17 cellular contexts compared by ENCODE assay signal in the genomic region with DNA sequence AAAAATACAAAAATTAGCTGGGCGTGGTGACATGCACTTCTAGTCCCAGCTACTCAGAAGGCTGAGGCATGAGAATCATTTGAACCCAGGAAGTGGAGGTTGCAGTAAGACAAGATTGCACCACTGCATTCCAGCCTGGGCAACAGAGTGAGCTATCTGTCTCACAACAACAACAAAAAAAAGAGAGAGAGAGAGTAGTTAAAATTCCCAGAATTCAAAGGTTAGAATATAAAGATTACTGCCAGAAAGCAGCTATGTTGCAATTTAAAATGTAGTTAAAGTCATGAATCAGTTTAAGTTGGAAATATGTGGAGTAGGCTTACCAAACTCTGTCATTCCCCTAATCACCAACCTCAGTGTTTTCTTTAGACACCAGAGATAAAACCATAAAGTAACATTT. TPM values are rescaled to one million over a fixed set of nuclear protein-coding genes. Genes with fewer than 3 reads are reported as not detected.
DNase-seq lines count a peak whose midpoint lies in the region; ATAC-seq, FAIRE-seq and TF ChIP-seq lines count a peak whose summit lies in the region.
"Had no signal": no experiment of that assay in that cellular context is flagged by ENCODE, and none has a peak within 500 bp of the region (broad histone marks: within the 10 kb centered on the region; RNA-seq: fewer than 3 reads in every experiment).

No MANE protein-coding gene starts in this region.

- TF ChIP-seq EP300 in upper lobe of left lung (IDR thresholded peaks at IDR 0.05) = no peak

- H3K36me3 ChIP-seq in right lobe of liver (peaks cover 0 to 8% (median 0%) of the 10 kb centered on the region in 4 donors), upper lobe of left lung (peaks cover 0 to 9% (median 5%) of the 10 kb centered on the region in 4 donors)
- H3K36me3 ChIP-seq: uterus, WERI-Rb-1 had no signal

- peak in 3 of 4 donors; percentile 53 to 88 (median 70) for ATAC-seq in right lobe of liver
- no peak for ATAC-seq in upper lobe of left lung (ENCODE audit: low FRiP score in 2 of 2)

- DNase-seq in AG10803 (ENCODE audit: low read depth) (peak; percentile 93), M059J (ENCODE audit: low read depth) (peak; percentile 30), choroid plexus epithelial cell (ENCODE audit: low read depth) (peak; percentile 92), right lobe of liver (peak in 1 of 3 donors; percentile 31), HuH-7 (ENCODE audit: low spot score) (no peak), RCC 7860 (ENCODE audit: low spot score) (no peak), upper lobe of left lung (no peak), NCI-H748 (lab: John Stamatoyannopoulos, UW; ENCODE audit: unreplicated experiment) (no peak)
- DNase-seq: activated naive CD4-positive, alpha-beta T cell treated with Interleukin-2 at 50 U/mL for 16 hours; MM.1S; stimulated activated CD4-positive, alpha-beta T cell treated with anti-CD3 and anti-CD28 coated beads, Interleukin-4, amount 100 ng/mL, for 4 hours; stimulated activated naive CD4-positive, alpha-beta T cell; uterus; WERI-Rb-1 had no signal

- TF ChIP-seq CTCF in AG10803 (conservative IDR thresholded peaks at IDR 0.05; ENCODE audit: low read length) (no peak), choroid plexus epithelial cell (conservative IDR thresholded peaks at IDR 0.05; ENCODE audit: low read depth, low read length) (no peak), right lobe of liver (IDR thresholded peaks at IDR 0.05) (no peak), upper lobe of left lung (IDR thresholded peaks at IDR 0.05) (no peak)

- no CpG with 5 or more reads among the region's 1 CpG for WGBS in right lobe of liver (ENCODE audit: insufficient coverage, low coverage, low lambda C conversion rate, missing lambda C conversion rate)
- 83 to 95% methylated on average over 1 of the region's 1 CpG for WGBS in upper lobe of left lung, 2 donors

- no peak overlapping the region for H3K4me3 ChIP-seq in AG10803 (ENCODE audit: low read length)
- no peak overlapping the region for H3K4me3 ChIP-seq in choroid plexus epithelial cell (ENCODE audit: low read depth, low read length)
- no peak overlapping the region for H3K4me3 ChIP-seq in right lobe of liver
- no peak overlapping the region for H3K4me3 ChIP-seq in upper lobe of left lung
- H3K4me3 ChIP-seq: SJSA1, uterus had no signal

- no peak for FAIRE-seq in RCC 7860 (lab: Jason Lieb, UNC)
- FAIRE-seq: GM18507, H1 had no signal

- peaks cover 0 to 6% (median 0%) of the 10 kb centered on the region in 4 donors for H3K4me1 ChIP-seq in right lobe of liver
- peaks cover 0 to 8% (median 3%) of the 10 kb centered on the region in 4 donors for H3K4me1 ChIP-seq in upper lobe of left lung

- no peaks in the 10 kb centered on the region for H3K27me3 ChIP-seq in right lobe of liver
- no peaks in the 10 kb centered on the region for H3K27me3 ChIP-seq in upper lobe of left lung
- H3K27me3 ChIP-seq: SJSA1, uterus had no signal

- no peaks in the 10 kb centered on the region for H3K9me3 ChIP-seq in right lobe of liver
- no peaks in the 10 kb centered on the region for H3K9me3 ChIP-seq in upper lobe of left lung
- H3K9me3 ChIP-seq: SJSA1, uterus had no signal

- H3K27ac ChIP-seq in right lobe of liver (no peak overlapping the region), upper lobe of left lung (no peak overlapping the region)
- H3K27ac ChIP-seq: SJSA1, uterus, WERI-Rb-1 had no signal

- intact Hi-C loops in right lobe of liver (cut with DNase I) = no loop called here

- TF ChIP-seq POLR2A in right lobe of liver (IDR thresholded peaks at IDR 0.05) (no peak), upper lobe of left lung (IDR thresholded peaks at IDR 0.05) (no peak)

RNA-seq across cellular contexts. Expression of gene SUSD1, which starts 58.7 kb away (rescaled TPM):
- 15.1 and 16.4 TPM in 2 replicates for total RNA-seq in M059J (2014; rRNA removed; shearing (Covaris generic))
- total RNA-seq in right lobe of liver = 1 to 10 TPM; 2.7 to 7.2 (median 3.9) TPM
- 10 to 100 TPM; 15.5 to 29.5 (median 20.4) TPM for total RNA-seq in upper lobe of left lung

Comparison
In these comparisons a context has a peak if more than half of its experiments do, and no peak if none do; other contexts are left out.
1. DNase-seq: peak in AG10803 (single experiment), M059J (single experiment) and choroid plexus epithelial cell (single experiment); none in HuH-7 (single experiment), RCC 7860 (single experiment), upper lobe of left lung (0 of 2) and NCI-H748 (single experiment).
2. ATAC-seq: peak in right lobe of liver (3 of 4); none in upper lobe of left lung (0 of 2).